ENCODE assay signal across 8 cellular contexts in genomic region chr10:119104653-119105024, GRCh38. TPM values are rescaled to one million over a fixed set of nuclear protein-coding genes. Genes with fewer than 3 reads are reported as not detected.
DNase-seq lines count a peak whose midpoint lies in the region; TF ChIP-seq lines count a peak whose summit lies in the region.

No MANE protein-coding gene starts in this region.

- TF ChIP-seq CTCF in WERI-Rb-1 (IDR thresholded peaks at IDR 0.05; ENCODE audit: low read depth, low read length) (no peak), fibroblast of villous mesenchyme (IDR thresholded peaks at IDR 0.05; ENCODE audit: insufficient read depth, low read depth, low read length) (no peak), osteoblast (IDR thresholded peaks at IDR 0.05; ENCODE audit: extremely low read depth, low read depth, low read length) (no peak)

- peak overlapping the region; percentile 77 for H2AFZ ChIP-seq in osteoblast (ENCODE audit: low read length)

- H3K9me3 ChIP-seq in BLaER1 treated with 17β-estradiol and CSF1 and Interleukin-3, amounts not matched to agents 10 nM and 100 nM (replicated peaks in 1 of 11), result no peaks in the 10 kb centered on the region
- H3K9me3 ChIP-seq in WERI-Rb-1 (ENCODE audit: severe bottlenecking) (no peaks in the 10 kb centered on the region), osteoblast (ENCODE audit: low read depth, low read length) (no peaks in the 10 kb centered on the region)

- H3K9ac ChIP-seq in BLaER1 treated with 17β-estradiol and CSF1 and Interleukin-3, amounts not matched to agents 10 nM and 100 nM, result peak overlapping the region; percentile 81 to 93 (median 88)

- DNase-seq in H7, result no peak
- peak; percentile 22 for DNase-seq in WERI-Rb-1
- peak; percentile 48 for DNase-seq in fibroblast of villous mesenchyme (ENCODE audit: low read depth)
- DNase-seq in osteoblast (ENCODE audit: insufficient read length, low spot score, missing footprints), result peak; percentile 86
- no peak for DNase-seq in NCI-H226
- DNase-seq in SW 1271 (lab: John Stamatoyannopoulos, UW), result no peak
- DNase-seq in NOMO-1 treated with DMSO at 0.1 percent for 48 hours (lab: John Stamatoyannopoulos, UW; ENCODE audit: unreplicated experiment), result no peak

- H3K27me3 ChIP-seq in BLaER1 treated with 17β-estradiol and CSF1 and Interleukin-3, amounts not matched to agents 10 nM and 100 nM, result no peaks in the 10 kb centered on the region
- H3K27me3 ChIP-seq in H7 (ENCODE audit: control insufficient read depth, insufficient read depth, low read length) (no peaks in the 10 kb centered on the region), WERI-Rb-1 (ENCODE audit: insufficient read depth, low read depth, severe bottlenecking) (no peaks in the 10 kb centered on the region), osteoblast (ENCODE audit: insufficient read depth, low read length) (no peaks in the 10 kb centered on the region)

- peaks cover 0 to 24% (median 5%) of the 10 kb centered on the region in 11 experiments; a peak in 7 of 22 replicates for H4K20me1 ChIP-seq in BLaER1 treated with 17β-estradiol and CSF1 and Interleukin-3, amounts not matched to agents 10 nM and 100 nM
- no peaks in the 10 kb centered on the region for H4K20me1 ChIP-seq in osteoblast (ENCODE audit: insufficient read depth, low read length)

- H3K79me2 ChIP-seq in osteoblast (ENCODE audit: insufficient read depth, low read length), result peaks cover 29% of the 10 kb centered on the region

- peak overlapping the region; percentile 84 to 99 (median 96) for H3K4me2 ChIP-seq in BLaER1 treated with 17β-estradiol and CSF1 and Interleukin-3, amounts not matched to agents 10 nM and 100 nM
- H3K4me2 ChIP-seq in osteoblast (ENCODE audit: insufficient read depth, low read length), result peak overlapping the region; percentile 89

- H3K4me1 ChIP-seq in BLaER1 treated with 17β-estradiol and CSF1 and Interleukin-3, amounts not matched to agents 10 nM and 100 nM, result peaks cover 19 to 52% (median 31%) of the 10 kb centered on the region in 10 experiments
- H3K4me1 ChIP-seq in osteoblast (ENCODE audit: insufficient read depth, low read length), result peaks cover 11% of the 10 kb centered on the region

- H3K4me3 ChIP-seq in BLaER1 treated with 17β-estradiol and CSF1 and Interleukin-3, amounts not matched to agents 10 nM and 100 nM, result peak overlapping the region; percentile 73 to 90 (median 82)
- H3K4me3 ChIP-seq in H7 (ENCODE audit: insufficient read depth, low read depth, low read length) (peak overlapping the region; percentile 87), WERI-Rb-1 (ENCODE audit: low read depth, low read length) (peak overlapping the region; percentile 54), fibroblast of villous mesenchyme (ENCODE audit: low read depth, low read length) (peak overlapping the region; percentile 78), osteoblast (ENCODE audit: insufficient read depth, low read length) (peak overlapping the region; percentile 79)

- H3K36me3 ChIP-seq in BLaER1 treated with 17β-estradiol and CSF1 and Interleukin-3, amounts not matched to agents 10 nM and 100 nM, result peaks cover 16 to 32% (median 23%) of the 10 kb centered on the region in 11 experiments
- H3K36me3 ChIP-seq in H7 (replicated peaks; ENCODE audit: control insufficient read depth, insufficient read depth, low read length) (peaks cover 2% of the 10 kb centered on the region), WERI-Rb-1 (peaks cover 16% of the 10 kb centered on the region), osteoblast (ENCODE audit: insufficient read depth, low read length) (peaks cover 14% of the 10 kb centered on the region)

- peak overlapping the region; percentile 35 to 89 (median 85); a peak in 21 of 22 replicates for H3K27ac ChIP-seq in BLaER1 treated with 17β-estradiol and CSF1 and Interleukin-3, amounts not matched to agents 10 nM and 100 nM
- H3K27ac ChIP-seq in WERI-Rb-1, result 0 out of 2 replicates have a peak overlapping the region, but pooled peaks have one; percentile 31
- no peak overlapping the region for H3K27ac ChIP-seq in osteoblast (ENCODE audit: low read depth, low read length)

RNA-seq across cellular contexts. Expression of gene DENND10, which starts 0.7 kb away (rescaled TPM):
- 77.1 and 82.6 TPM in 2 replicates for total RNA-seq in H7 (2014; rRNA removed; shearing (Covaris generic))
- total RNA-seq in fibroblast of villous mesenchyme, result 71.2 and 94.6 TPM in 2 replicates
- total RNA-seq in osteoblast, result 102 and 111 TPM in 2 replicates

RNA-seq across cellular contexts. Expression of gene EIF3A, which starts 24.0 kb away (rescaled TPM):
- 89.3 and 129 TPM in 2 replicates for total RNA-seq in H7 (2014; rRNA removed; shearing (Covaris generic))
- total RNA-seq in fibroblast of villous mesenchyme, result 95.7 and 119 TPM in 2 replicates
- 135 and 151 TPM in 2 replicates for total RNA-seq in osteoblast

Comparison
In these comparisons a context has a peak if more than half of its experiments do, and no peak if none do; other contexts are left out.
1. DNase-seq: peak in WERI-Rb-1 (single experiment), fibroblast of villous mesenchyme (single experiment) and osteoblast (single experiment); none in H7 (single experiment), NCI-H226 (single experiment), SW 1271 (0 of 2) and NOMO-1 treated with DMSO at 0.1 percent for 48 hours (single experiment).
2. Peak in every context shown above with its lines, with median percentiles within 50 percentile points of each other: H3K4me3 ChIP-seq.